ENCODE assay signal across 8 cellular contexts in the genomic region with DNA sequence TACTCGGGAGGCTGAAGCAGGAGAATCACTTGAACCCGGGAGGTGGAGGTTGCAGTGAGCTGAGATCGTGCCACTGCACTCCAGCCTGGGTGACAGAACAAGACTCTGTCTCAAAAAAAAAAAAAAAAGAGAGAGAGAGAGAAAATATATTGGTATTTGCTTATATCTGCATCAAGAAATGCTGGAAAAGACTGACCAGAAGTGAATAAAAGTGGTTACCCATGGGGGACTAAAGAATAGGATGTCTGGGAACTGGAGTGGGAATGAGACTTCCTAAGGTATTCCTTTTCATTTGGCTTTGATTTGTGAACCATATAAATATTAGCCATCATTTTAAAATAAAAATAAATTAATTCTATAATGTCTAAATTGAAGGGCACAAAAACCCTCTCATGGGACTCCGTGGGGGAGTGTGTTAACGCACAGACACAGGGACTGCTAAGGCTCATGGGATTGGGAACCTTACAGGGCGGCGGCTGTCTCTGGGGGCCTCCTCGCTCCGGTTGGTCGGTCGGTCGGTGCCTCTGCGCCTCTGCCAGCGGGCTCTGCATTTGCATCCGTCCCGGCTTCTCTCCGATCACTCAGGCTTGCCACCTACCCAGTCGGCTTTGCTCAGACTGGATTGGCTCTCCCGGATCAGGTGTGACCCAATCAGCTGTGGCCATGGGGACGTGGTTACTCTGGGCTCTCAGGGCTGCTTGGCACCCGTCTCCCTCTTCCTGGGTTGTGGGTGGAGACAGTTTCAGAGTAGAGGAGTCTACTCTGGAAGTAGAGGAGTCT. TPM values are rescaled to one million over a fixed set of nuclear protein-coding genes. Genes with fewer than 3 reads are reported as not detected.
DNase-seq lines count a peak whose midpoint lies in the region; ATAC-seq and TF ChIP-seq lines count a peak whose summit lies in the region.

No MANE protein-coding gene starts in this region.

- H3K27ac Mint-ChIP-seq in CD4-positive, CD25-positive, alpha-beta regulatory T cell, result peak overlapping the region; percentile 5 to 56 (median 48)
- H3K27ac Mint-ChIP-seq in T-helper 2 cell treated with Interferon-gamma antibody and Interleukin-4, amounts not matched to agents 5 μg/mL and 100 μg/mL, for 36 hours, result no peak overlapping the region

- peak; percentile 13 to 73 (median 27) for DNase-seq in CD4-positive, CD25-positive, alpha-beta regulatory T cell
- DNase-seq in NCI-H128 (lab: John Stamatoyannopoulos, UW; ENCODE audit: unreplicated experiment) (peak; percentile 40), brain microvascular endothelial cell (peak; percentile 23)
- peak; percentile 30 for DNase-seq in T-helper 2 cell treated with Interferon-gamma antibody and Interleukin-4, amounts not matched to agents 5 μg/mL and 100 μg/mL, for 36 hours (ENCODE audit: low spot score)

- H3K9me3 ChIP-seq in CD4-positive, CD25-positive, alpha-beta regulatory T cell (ENCODE audit: control insufficient read depth in 2 of 2, low read length in 2 of 2), result no peaks in the 10 kb centered on the region
- H3K9me3 ChIP-seq in iPS-18c (ENCODE audit: control insufficient read depth, insufficient read depth, low read length), result no peaks in the 10 kb centered on the region
- H3K9me3 ChIP-seq in skeletal muscle satellite cell (replicated peaks; ENCODE audit: low read length), result no peaks in the 10 kb centered on the region

- H3K9ac ChIP-seq in skeletal muscle satellite cell (ENCODE audit: low read depth, low read length), result no peak overlapping the region

- H3K4me1 Mint-ChIP-seq in CD4-positive, CD25-positive, alpha-beta regulatory T cell, result peaks cover 0 to 18% (median 7%) of the 10 kb centered on the region in 4 donors
- peaks cover 25% of the 10 kb centered on the region for H3K4me1 Mint-ChIP-seq in T-helper 2 cell treated with Interferon-gamma antibody and Interleukin-4, amounts not matched to agents 5 μg/mL and 100 μg/mL, for 36 hours (ENCODE audit: low read depth)

- in situ Hi-C loops in brain microvascular endothelial cell (cut with HindIII; ENCODE audit: low pct_ligation_motif_present, low sequenced_read_pairs), result no loop called here

- no peak overlapping the region for H3K27ac ChIP-seq in CD4-positive, CD25-positive, alpha-beta regulatory T cell (ENCODE audit: insufficient read depth, low read length, poor library complexity, severe bottlenecking)
- H3K27ac ChIP-seq in brain microvascular endothelial cell, result no peak overlapping the region

- H3K27me3 Mint-ChIP-seq in CD4-positive, CD25-positive, alpha-beta regulatory T cell, result peaks cover 11% of the 10 kb centered on the region
- H3K27me3 Mint-ChIP-seq in T-helper 2 cell treated with Interferon-gamma antibody and Interleukin-4, amounts not matched to agents 5 μg/mL and 100 μg/mL, for 36 hours (ENCODE audit: low read depth), result no peaks in the 10 kb centered on the region

- H3K27me3 ChIP-seq in CD4-positive, CD25-positive, alpha-beta regulatory T cell (ENCODE audit: control insufficient read depth, insufficient read depth, low read length), result no peaks in the 10 kb centered on the region
- H3K27me3 ChIP-seq in brain microvascular endothelial cell (replicated peaks) (no peaks in the 10 kb centered on the region), skeletal muscle satellite cell (ENCODE audit: control insufficient read depth, insufficient read depth, low read length) (no peaks in the 10 kb centered on the region)

- no peaks in the 10 kb centered on the region for H3K36me3 ChIP-seq in CD4-positive, CD25-positive, alpha-beta regulatory T cell (ENCODE audit: control insufficient read depth, insufficient read depth, low read length)
- H3K36me3 ChIP-seq in brain microvascular endothelial cell (replicated peaks) (no peaks in the 10 kb centered on the region), skeletal muscle satellite cell (ENCODE audit: insufficient read depth, low read length) (no peaks in the 10 kb centered on the region)

- no peak overlapping the region for H3K4me3 ChIP-seq in CD4-positive, CD25-positive, alpha-beta regulatory T cell (ENCODE audit: low read depth, low read length)
- H3K4me3 ChIP-seq in brain microvascular endothelial cell (ENCODE audit: low read depth, low read length), result peak overlapping the region; percentile 37
- H3K4me3 ChIP-seq in iPS-18c (ENCODE audit: insufficient read depth, low read depth, low read length), result peak overlapping the region; percentile 1; the same call in 1 of the 2 replicates
- H3K4me3 ChIP-seq in skeletal muscle satellite cell (ENCODE audit: low read length), result peak overlapping the region; percentile 44

- no peak for TF ChIP-seq CTCF in brain microvascular endothelial cell (IDR thresholded peaks at IDR 0.05; ENCODE audit: low read depth, low read length, missing control alignments)

- H3K4me1 ChIP-seq in CD4-positive, CD25-positive, alpha-beta regulatory T cell (ENCODE audit: control insufficient read depth, insufficient read depth, low read length, poor library complexity, severe bottlenecking), result peaks cover 6% of the 10 kb centered on the region
- H3K4me1 ChIP-seq in skeletal muscle satellite cell (ENCODE audit: control insufficient read depth, insufficient read depth, low read length), result peaks cover 15% of the 10 kb centered on the region

- peak overlapping the region in 3 of 4 donors; percentile 57 to 81 (median 62) for H3K4me3 Mint-ChIP-seq in CD4-positive, CD25-positive, alpha-beta regulatory T cell
- peak overlapping the region; percentile 66 for H3K4me3 Mint-ChIP-seq in T-helper 2 cell treated with Interferon-gamma antibody and Interleukin-4, amounts not matched to agents 5 μg/mL and 100 μg/mL, for 36 hours

- ATAC-seq in CD4-positive, CD25-positive, alpha-beta regulatory T cell (ENCODE audit: low read depth in 2 of 2), result peak; percentile 89 to 91
- ATAC-seq in GM21576 (IDR thresholded peaks at IDR 0.05; ENCODE audit: unreplicated experiment), result peak; percentile 63
- ATAC-seq in HG03571 (IDR thresholded peaks at IDR 0.05; ENCODE audit: unreplicated experiment), result no peak

- peaks cover 0 to 2% (median 0%) of the 10 kb centered on the region in 7 donors for H3K9me3 Mint-ChIP-seq in CD4-positive, CD25-positive, alpha-beta regulatory T cell
- H3K9me3 Mint-ChIP-seq in T-helper 2 cell treated with Interferon-gamma antibody and Interleukin-4, amounts not matched to agents 5 μg/mL and 100 μg/mL, for 36 hours, result no peaks in the 10 kb centered on the region

- H3K4me2 ChIP-seq in skeletal muscle satellite cell (ENCODE audit: low read length), result peak overlapping the region; percentile 69

- H3K36me3 Mint-ChIP-seq in CD4-positive, CD25-positive, alpha-beta regulatory T cell, result no peaks in the 10 kb centered on the region
- H3K36me3 Mint-ChIP-seq in T-helper 2 cell treated with Interferon-gamma antibody and Interleukin-4, amounts not matched to agents 5 μg/mL and 100 μg/mL, for 36 hours (ENCODE audit: low read depth), result no peaks in the 10 kb centered on the region

RNA-seq across cellular contexts. Expression of a gene that starts 12.7 kb away (rescaled TPM):
- 5.4 TPM for total RNA-seq in CD4-positive, CD25-positive, alpha-beta regulatory T cell
- 10 to 100 TPM; 19.2 to 31.0 (median 27.2) TPM for polyA plus RNA-seq in CD4-positive, CD25-positive, alpha-beta regulatory T cell
- 129 and 138 TPM in 2 replicates for total RNA-seq in skeletal muscle satellite cell (2012; rRNA removed)
